Comparison of ENCODE assay signal across 1 cellular context in the genomic region with DNA sequence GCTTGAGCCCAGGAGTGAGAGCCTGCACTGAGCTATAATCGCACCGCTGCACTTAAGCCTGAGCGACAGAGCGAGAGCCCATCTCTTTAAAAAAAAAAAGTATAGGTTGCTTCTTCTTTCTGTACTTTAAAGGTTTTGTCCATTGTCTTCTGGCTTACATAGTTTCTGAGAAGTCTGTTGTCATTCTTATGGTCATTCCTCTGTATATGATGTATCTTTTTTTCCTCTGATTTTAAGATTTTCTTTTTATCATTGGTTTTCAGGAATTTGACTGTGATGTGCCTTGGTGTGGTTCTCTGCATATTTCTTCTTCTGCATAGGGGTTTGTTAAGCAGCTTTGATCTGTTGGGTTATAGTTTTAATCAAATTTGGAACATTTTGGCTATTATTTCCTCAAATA.
TF ChIP-seq lines count a peak whose summit lies in the region.

No MANE protein-coding gene starts in this region.

TF ChIP-seq in HCT116, 20 proteins besides CTCF, POLR2A, EP300 and RAD21 (continued from another document):
- TF ChIP-seq ZFX (IDR thresholded peaks at IDR 0.05) (no peak), CBX3 (IDR thresholded peaks at IDR 0.05; ENCODE audit: low read depth) (peak; percentile 75; the same call in 1 of the 2 replicates)
TF ChIP-seq in HCT116: peak in this region for 1.
